1 cellular context compared by ENCODE assay signal in the genomic region with DNA sequence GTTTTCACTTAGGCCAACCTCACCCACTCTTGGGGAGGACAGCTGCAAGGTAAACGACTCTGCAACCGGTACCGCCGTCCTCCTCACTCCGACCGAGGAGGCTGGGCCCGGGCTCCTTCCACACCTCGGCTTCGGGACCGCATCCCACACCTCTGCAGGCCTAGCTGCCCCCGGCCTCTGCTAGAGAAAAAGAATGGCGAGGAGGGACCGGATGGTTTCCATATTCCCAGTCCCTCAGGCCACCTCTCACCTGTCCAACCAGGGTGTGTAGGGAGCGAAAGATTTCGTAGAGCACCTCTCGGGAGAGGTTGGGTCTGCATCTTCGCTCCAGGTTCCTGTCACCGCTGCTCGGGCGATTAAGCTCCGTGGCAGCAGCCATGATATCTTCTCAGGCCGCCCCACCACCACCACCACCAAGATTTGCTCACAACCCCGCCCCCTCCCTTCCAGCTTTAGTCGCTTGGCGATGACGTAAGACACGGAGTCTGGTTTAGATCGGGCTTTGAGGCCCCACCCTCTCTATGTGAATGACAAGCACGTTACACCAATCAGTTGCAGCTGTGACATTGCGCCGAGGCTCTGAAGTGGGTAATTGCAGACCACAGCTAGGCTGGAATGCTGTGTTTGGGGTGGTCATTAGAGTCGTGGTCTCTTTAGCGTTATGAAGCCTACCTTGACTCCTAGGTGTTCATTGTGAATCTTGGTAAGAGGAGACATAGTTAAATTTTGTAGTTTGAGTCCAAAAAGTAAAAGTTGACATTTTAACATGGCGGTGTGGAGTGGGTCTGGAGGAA.
TF ChIP-seq lines count a peak whose summit lies in the region.

A gene with protein sequence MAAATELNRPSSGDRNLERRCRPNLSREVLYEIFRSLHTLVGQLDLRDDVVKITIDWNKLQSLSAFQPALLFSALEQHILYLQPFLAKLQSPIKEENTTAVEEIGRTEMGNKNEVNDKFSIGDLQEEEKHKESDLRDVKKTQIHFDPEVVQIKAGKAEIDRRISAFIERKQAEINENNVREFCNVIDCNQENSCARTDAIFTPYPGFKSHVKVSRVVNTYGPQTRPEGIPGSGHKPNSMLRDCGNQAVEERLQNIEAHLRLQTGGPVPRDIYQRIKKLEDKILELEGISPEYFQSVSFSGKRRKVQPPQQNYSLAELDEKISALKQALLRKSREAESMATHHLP (minus strand): TSS at position 428 of the 794 bp plus-strand sequence. CDS start 49 bp downstream, at position 379.

TF ChIP-seq in HepG2, 621 proteins besides CTCF, POLR2A, EP300 and RAD21 (continued from another document and continues in another):
- TF ChIP-seq E2F2 (CRISPR knock-in tag; IDR thresholded peaks at IDR 0.05; ENCODE audit: borderline replicate concordance) (no peak), DPF2 (CRISPR knock-in tag; IDR thresholded peaks at IDR 0.05; ENCODE audit: borderline replicate concordance, low read depth) (0 out of 2 replicates have a peak, but pooled peaks have one; percentile 26), FOXC1 (CRISPR knock-in tag; IDR thresholded peaks at IDR 0.05; ENCODE audit: borderline replicate concordance) (peak; percentile 90), DDIT3 (CRISPR knock-in tag; IDR thresholded peaks at IDR 0.05) (peak; percentile 69; the same call in 1 of the 2 replicates), ZNF512 (CRISPR knock-in tag; IDR thresholded peaks at IDR 0.05) (0 out of 2 replicates have a peak, but pooled peaks have one; percentile 63), FOXP4 (CRISPR knock-in tag; IDR thresholded peaks at IDR 0.05) (peak; percentile 62), FIP1L1 (IDR thresholded peaks at IDR 0.05; ENCODE audit: borderline replicate concordance, insufficient read depth, low read depth, low read length) (no peak), NR1H2 (CRISPR knock-in tag; IDR thresholded peaks at IDR 0.05; ENCODE audit: borderline replicate concordance, low read depth) (0 out of 2 replicates have a peak, but pooled peaks have one; percentile 69), NRL (CRISPR knock-in tag; IDR thresholded peaks at IDR 0.05; ENCODE audit: borderline replicate concordance) (no peak; the same call in 1 of the 2 replicates), ZSCAN22 (CRISPR knock-in tag; IDR thresholded peaks at IDR 0.05) (0 out of 2 replicates have a peak, but pooled peaks have one; percentile 36), ARHGAP35 (CRISPR knock-in tag; IDR thresholded peaks at IDR 0.05; ENCODE audit: borderline replicate concordance) (peak; percentile 95), MIXL1 (CRISPR knock-in tag; IDR thresholded peaks at IDR 0.05) (peak; percentile 88), NFE2L2 (IDR thresholded peaks at IDR 0.05; ENCODE audit: low read length) (0 out of 2 replicates have a peak, but pooled peaks have one; percentile 26), SRF (IDR thresholded peaks at IDR 0.05; ENCODE audit: low read depth, low read length) (peak; percentile 70; the same call in 1 of the 2 replicates), ETV5 (CRISPR knock-in tag; IDR thresholded peaks at IDR 0.05; ENCODE audit: borderline replicate concordance) (no peak), HNRNPL (IDR thresholded peaks at IDR 0.05; ENCODE audit: low read depth, low read length) (0 out of 2 replicates have a peak, but pooled peaks have one; percentile 44), ZNF780A (CRISPR knock-in tag; IDR thresholded peaks at IDR 0.05) (peak; percentile 91; the same call in 1 of the 2 replicates), GLMP (CRISPR knock-in tag; IDR thresholded peaks at IDR 0.05; ENCODE audit: borderline replicate concordance) (no peak), ZNF549 (CRISPR knock-in tag; IDR thresholded peaks at IDR 0.05) (0 out of 2 replicates have a peak, but pooled peaks have one; percentile 19), ZNF547 (CRISPR knock-in tag; IDR thresholded peaks at IDR 0.05) (peak; percentile 90; the same call in 1 of the 2 replicates), SALL2 (CRISPR knock-in tag; IDR thresholded peaks at IDR 0.05) (no peak; the same call in 1 of the 2 replicates), SMC3 (IDR thresholded peaks at IDR 0.05; ENCODE audit: low read length) (no peak; the same call in 1 of the 2 replicates), ZNF343 (CRISPR knock-in tag; IDR thresholded peaks at IDR 0.05) (peak; percentile 88; the same call in 1 of the 2 replicates), TIGD3 (CRISPR knock-in tag; IDR thresholded peaks at IDR 0.05; ENCODE audit: borderline replicate concordance) (no peak; the same call in 1 of the 2 replicates), NFATC3 (CRISPR knock-in tag; IDR thresholded peaks at IDR 0.05) (peak; percentile 88; the same call in 1 of the 2 replicates), CC2D1A (CRISPR knock-in tag; IDR thresholded peaks at IDR 0.05) (peak; percentile 96; the same call in 1 of the 2 replicates), MTF2 (CRISPR knock-in tag; IDR thresholded peaks at IDR 0.05; ENCODE audit: borderline replicate concordance) (no peak; the same call in none of the 2 replicates), RORA (CRISPR knock-in tag; IDR thresholded peaks at IDR 0.05) (no peak), EHMT2 (IDR thresholded peaks at IDR 0.05; ENCODE audit: borderline replicate concordance, low read depth, low read length) (peak; percentile 99), ZNF232 (CRISPR knock-in tag; IDR thresholded peaks at IDR 0.05; ENCODE audit: borderline replicate concordance) (peak; percentile 88), ZNF230 (CRISPR knock-in tag; IDR thresholded peaks at IDR 0.05) (peak; percentile 85; the same call in 1 of the 2 replicates), NFKB2 (CRISPR knock-in tag; IDR thresholded peaks at IDR 0.05; ENCODE audit: borderline replicate concordance) (peak; percentile 95; the same call in 1 of the 2 replicates), ZNF563 (CRISPR knock-in tag; IDR thresholded peaks at IDR 0.05) (peak; percentile 91; the same call in 1 of the 2 replicates)
- TF ChIP-seq, protein P1, sequence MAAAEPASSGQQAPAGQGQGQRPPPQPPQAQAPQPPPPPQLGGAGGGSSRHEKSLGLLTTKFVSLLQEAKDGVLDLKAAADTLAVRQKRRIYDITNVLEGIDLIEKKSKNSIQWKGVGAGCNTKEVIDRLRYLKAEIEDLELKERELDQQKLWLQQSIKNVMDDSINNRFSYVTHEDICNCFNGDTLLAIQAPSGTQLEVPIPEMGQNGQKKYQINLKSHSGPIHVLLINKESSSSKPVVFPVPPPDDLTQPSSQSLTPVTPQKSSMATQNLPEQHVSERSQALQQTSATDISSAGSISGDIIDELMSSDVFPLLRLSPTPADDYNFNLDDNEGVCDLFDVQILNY (CRISPR knock-in tag; conservative IDR thresholded peaks at IDR 0.05) = peak; percentile 71; the same call in 1 of the 2 replicates
- TF ChIP-seq, protein P2, sequence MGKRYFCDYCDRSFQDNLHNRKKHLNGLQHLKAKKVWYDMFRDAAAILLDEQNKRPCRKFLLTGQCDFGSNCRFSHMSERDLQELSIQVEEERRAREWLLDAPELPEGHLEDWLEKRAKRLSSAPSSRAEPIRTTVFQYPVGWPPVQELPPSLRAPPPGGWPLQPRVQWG (CRISPR knock-in tag; IDR thresholded peaks at IDR 0.05; ENCODE audit: borderline replicate concordance, low read depth) = no peak
- TF ChIP-seq, protein P3, sequence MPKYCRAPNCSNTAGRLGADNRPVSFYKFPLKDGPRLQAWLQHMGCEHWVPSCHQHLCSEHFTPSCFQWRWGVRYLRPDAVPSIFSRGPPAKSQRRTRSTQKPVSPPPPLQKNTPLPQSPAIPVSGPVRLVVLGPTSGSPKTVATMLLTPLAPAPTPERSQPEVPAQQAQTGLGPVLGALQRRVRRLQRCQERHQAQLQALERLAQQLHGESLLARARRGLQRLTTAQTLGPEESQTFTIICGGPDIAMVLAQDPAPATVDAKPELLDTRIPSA (CRISPR knock-in tag; IDR thresholded peaks at IDR 0.05; ENCODE audit: borderline replicate concordance) = peak; percentile 79; the same call in 1 of the 2 replicates
- TF ChIP-seq, protein P4, sequence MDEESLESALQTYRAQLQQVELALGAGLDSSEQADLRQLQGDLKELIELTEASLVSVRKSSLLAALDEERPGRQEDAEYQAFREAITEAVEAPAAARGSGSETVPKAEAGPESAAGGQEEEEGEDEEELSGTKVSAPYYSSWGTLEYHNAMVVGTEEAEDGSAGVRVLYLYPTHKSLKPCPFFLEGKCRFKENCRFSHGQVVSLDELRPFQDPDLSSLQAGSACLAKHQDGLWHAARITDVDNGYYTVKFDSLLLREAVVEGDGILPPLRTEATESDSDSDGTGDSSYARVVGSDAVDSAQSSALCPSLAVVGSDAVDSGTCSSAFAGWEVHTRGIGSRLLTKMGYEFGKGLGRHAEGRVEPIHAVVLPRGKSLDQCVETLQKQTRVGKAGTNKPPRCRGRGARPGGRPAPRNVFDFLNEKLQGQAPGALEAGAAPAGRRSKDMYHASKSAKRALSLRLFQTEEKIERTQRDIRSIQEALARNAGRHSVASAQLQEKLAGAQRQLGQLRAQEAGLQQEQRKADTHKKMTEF (CRISPR knock-in tag; IDR thresholded peaks at IDR 0.05) = peak; percentile 95
- TF ChIP-seq, protein P5, sequence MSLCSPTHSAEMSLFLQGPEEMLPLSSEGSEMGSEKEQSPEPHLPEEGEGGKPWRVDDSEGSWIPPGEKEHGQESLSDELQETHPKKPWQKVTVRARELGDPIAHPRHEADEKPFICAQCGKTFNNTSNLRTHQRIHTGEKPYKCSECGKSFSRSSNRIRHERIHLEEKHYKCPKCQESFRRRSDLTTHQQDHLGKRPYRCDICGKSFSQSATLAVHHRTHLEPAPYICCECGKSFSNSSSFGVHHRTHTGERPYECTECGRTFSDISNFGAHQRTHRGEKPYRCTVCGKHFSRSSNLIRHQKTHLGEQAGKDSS (CRISPR knock-in tag; IDR thresholded peaks at IDR 0.05; ENCODE audit: borderline replicate concordance, low read depth) = peak; percentile 58
- TF ChIP-seq, protein P6, sequence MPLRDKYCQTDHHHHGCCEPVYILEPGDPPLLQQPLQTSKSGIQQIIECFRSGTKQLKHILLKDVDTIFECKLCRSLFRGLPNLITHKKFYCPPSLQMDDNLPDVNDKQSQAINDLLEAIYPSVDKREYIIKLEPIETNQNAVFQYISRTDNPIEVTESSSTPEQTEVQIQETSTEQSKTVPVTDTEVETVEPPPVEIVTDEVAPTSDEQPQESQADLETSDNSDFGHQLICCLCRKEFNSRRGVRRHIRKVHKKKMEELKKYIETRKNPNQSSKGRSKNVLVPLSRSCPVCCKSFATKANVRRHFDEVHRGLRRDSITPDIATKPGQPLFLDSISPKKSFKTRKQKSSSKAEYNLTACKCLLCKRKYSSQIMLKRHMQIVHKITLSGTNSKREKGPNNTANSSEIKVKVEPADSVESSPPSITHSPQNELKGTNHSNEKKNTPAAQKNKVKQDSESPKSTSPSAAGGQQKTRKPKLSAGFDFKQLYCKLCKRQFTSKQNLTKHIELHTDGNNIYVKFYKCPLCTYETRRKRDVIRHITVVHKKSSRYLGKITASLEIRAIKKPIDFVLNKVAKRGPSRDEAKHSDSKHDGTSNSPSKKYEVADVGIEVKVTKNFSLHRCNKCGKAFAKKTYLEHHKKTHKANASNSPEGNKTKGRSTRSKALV (CRISPR knock-in tag; IDR thresholded peaks at IDR 0.05) = peak; percentile 84
